18 cellular contexts compared by ENCODE assay signal in genomic region chr2:94982156-94982555, GRCh38. TPM values are rescaled to one million over a fixed set of nuclear protein-coding genes. Genes with fewer than 3 reads are reported as not detected.
DNase-seq lines count a peak whose midpoint lies in the region; TF ChIP-seq lines count a peak whose summit lies in the region.
"Had no signal": no experiment of that assay in that cellular context is flagged by ENCODE, and none has a peak within 500 bp of the region (broad histone marks: within the 10 kb centered on the region; RNA-seq: fewer than 3 reads in every experiment).

No MANE protein-coding gene starts in this region.

- peak; percentile 1 for DNase-seq in activated CD8-positive, alpha-beta memory T cell treated with anti-CD3 and anti-CD28 coated beads, Interleukin-2, amount 50 U/mL, for 48 hours
- no peak for DNase-seq in activated CD8-positive, alpha-beta memory T cell treated with anti-CD3 and anti-CD28 coated beads, Interleukin-2, amount 50 U/mL, for 4 hours
- DNase-seq in nephron progenitor cell (no peak), type B pancreatic cell (ENCODE audit: extremely low spot score, unreplicated experiment) (no peak), KBM-7 (no peak), cerebellum (ENCODE audit: low spot score) (no peak)
- DNase-seq: AML-193; Caco-2; CD4-positive, alpha-beta T cell; GOT3; H7 had no signal

- H3K36me3 Mint-ChIP-seq in nephron progenitor cell (ENCODE audit: low read depth) (no peaks in the 10 kb centered on the region), type B pancreatic cell (no peaks in the 10 kb centered on the region)

- in situ Hi-C loops in KBM-7 (cut with MboI; ENCODE audit: low pct_unique_long_range_greater_than_20kb, low sequenced_read_pairs) = no loop called here

- H3K9me3 Mint-ChIP-seq in nephron progenitor cell (peaks cover 29% of the 10 kb centered on the region), type B pancreatic cell (no peaks in the 10 kb centered on the region)
- H3K9me3 Mint-ChIP-seq: CD4-positive, alpha-beta T cell; HFFc6 had no signal

- peak overlapping the region; percentile 31 for H3K27ac ChIP-seq in VCaP
- H3K27ac ChIP-seq: 22Rv1, A549, C4-2B, HL-60 had no signal

- no peak overlapping the region for H3K4me3 Mint-ChIP-seq in nephron progenitor cell
- no peak overlapping the region for H3K4me3 Mint-ChIP-seq in type B pancreatic cell
- H3K4me3 Mint-ChIP-seq: CD4-positive, alpha-beta T cell; HFFc6 had no signal

- H3K27ac Mint-ChIP-seq in nephron progenitor cell = peak overlapping the region; percentile 33
- peak overlapping the region; percentile 23 for H3K27ac Mint-ChIP-seq in type B pancreatic cell
- H3K27ac Mint-ChIP-seq: CD4-positive, alpha-beta T cell; HFFc6 had no signal

- H3K27me3 Mint-ChIP-seq in nephron progenitor cell (ENCODE audit: low read depth, poor library complexity) = peaks cover 11% of the 10 kb centered on the region
- peaks cover 7% of the 10 kb centered on the region for H3K27me3 Mint-ChIP-seq in type B pancreatic cell

- H3K4me1 Mint-ChIP-seq in nephron progenitor cell (peaks cover 12% of the 10 kb centered on the region), type B pancreatic cell (ENCODE audit: unreplicated experiment) (peaks cover 19% of the 10 kb centered on the region)

- TF ChIP-seq CTCF in VCaP (conservative IDR thresholded peaks at IDR 0.05) (no peak), nephron progenitor cell (IDR thresholded peaks at IDR 0.05) (no peak), type B pancreatic cell (conservative IDR thresholded peaks at IDR 0.05) (no peak)

RNA-seq across cellular contexts. Expression of gene MAL, which starts 43.4 kb away (rescaled TPM):
- total RNA-seq in type B pancreatic cell (ENCODE audit: low replicate concordance) (205 and 250 TPM in 2 replicates), cerebellum (not detected)
- total RNA-seq: Caco-2, HFFc6, HT1080 had no signal

Comparison
In these comparisons a context has a peak if more than half of its experiments do, and no peak if none do; other contexts are left out.
1. RNA of gene MAL, which starts 43.4 kb away (total RNA-seq): 205 to 250 TPM in type B pancreatic cell; not detected in cerebellum (single experiment); every median in the first group is over 100 times any median in the second.